8 cellular contexts compared by ENCODE assay signal in the genomic region with DNA sequence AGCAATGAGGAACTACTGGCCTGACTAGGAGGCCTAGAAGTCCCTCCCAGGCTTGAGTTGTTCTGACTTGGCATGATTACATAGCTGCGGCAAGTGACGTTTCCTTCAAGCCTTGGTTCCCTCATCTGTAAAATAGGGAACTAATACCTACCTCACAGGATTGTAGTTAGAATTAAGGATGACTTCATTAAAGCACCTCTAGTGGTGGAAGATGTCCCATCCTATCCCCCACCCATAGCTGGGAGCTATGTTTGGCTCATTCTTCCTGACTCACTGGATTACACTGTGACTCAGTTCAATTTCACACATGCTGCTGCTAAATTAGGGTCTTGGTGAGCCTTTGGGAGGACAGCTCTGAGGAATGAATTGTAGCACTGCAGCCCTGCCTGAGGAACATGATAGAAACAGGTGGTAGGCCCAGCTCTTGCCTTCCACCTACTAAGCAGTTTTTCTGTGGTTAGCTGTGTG. TPM values are rescaled to one million over a fixed set of nuclear protein-coding genes. Genes with fewer than 3 reads are reported as not detected.
DNase-seq lines count a peak whose midpoint lies in the region; ATAC-seq, FAIRE-seq and TF ChIP-seq lines count a peak whose summit lies in the region.

No MANE protein-coding gene starts in this region.

- H3K27me3 ChIP-seq in SJSA1 (replicated peaks) (no peaks in the 10 kb centered on the region), sigmoid colon (no peaks in the 10 kb centered on the region)

- peak; percentile 49 for DNase-seq in ELF-1 (ENCODE audit: low read depth, low spot score)
- peak; percentile 37 for DNase-seq in HFF-Myc (ENCODE audit: extremely low read depth, low read depth)
- peak in 1 of 2 experiments; percentile 67 for DNase-seq in SJSA1 (ENCODE audit: low read depth in 1 of 2, low spot score in 2 of 2)
- peak; percentile 79 to 92 for DNase-seq in foreskin fibroblast
- DNase-seq in urothelium cell line (ENCODE audit: low spot score) = peak; percentile 40
- DNase-seq in sigmoid colon = no peak
- no peak for DNase-seq in omental fat pad (ENCODE audit: low spot score)
- no peak for DNase-seq in cerebellar nuclear complex (lab: John Stamatoyannopoulos, UW)

- 47% methylated on average over 2 of the region's 2 CpGs for WGBS in sigmoid colon, 2 donors

- H3K27ac ChIP-seq in SJSA1 (peak overlapping the region; percentile 34), sigmoid colon (peak overlapping the region in 1 of 4 donors; percentile 41)

- intact Hi-C loops in sigmoid colon (cut with DNase I) = no loop called here

- H3K4me1 ChIP-seq in SJSA1 (replicated peaks) = peaks cover 32% of the 10 kb centered on the region
- H3K4me1 ChIP-seq in sigmoid colon = peaks cover 0 to 45% (median 37%) of the 10 kb centered on the region in 4 donors

- H3K4me3 ChIP-seq in HFF-Myc (replicated peaks; ENCODE audit: low read depth, low read length) (no peak overlapping the region), SJSA1 (no peak overlapping the region), foreskin fibroblast (ENCODE audit: low read depth in 1 of 2, low read length in 2 of 2) (no peak overlapping the region), sigmoid colon (no peak overlapping the region)

- TF ChIP-seq CTCF in HFF-Myc (IDR thresholded peaks at IDR 0.05; ENCODE audit: low read depth, low read length, missing control alignments) (no peak), foreskin fibroblast (IDR thresholded peaks at IDR 0.05; ENCODE audit: low read depth, low read length) (peak; percentile 25), sigmoid colon (IDR thresholded peaks at IDR 0.05) (no peak), omental fat pad (IDR thresholded peaks at IDR 0.05) (no peak)

- no peak for TF ChIP-seq POLR2A in sigmoid colon (IDR thresholded peaks at IDR 0.05)

- FAIRE-seq in urothelium cell line (lab: Jason Lieb, UNC) = peak; percentile 83

- TF ChIP-seq EP300 in sigmoid colon (IDR thresholded peaks at IDR 0.05) = no peak

- ATAC-seq in omental fat pad (ENCODE audit: low FRiP score) = no peak

- peaks cover 10% of the 10 kb centered on the region; the same call in 1 of the 2 replicates for H3K36me3 ChIP-seq in SJSA1
- no peaks in the 10 kb centered on the region for H3K36me3 ChIP-seq in sigmoid colon

- H3K9me3 ChIP-seq in SJSA1 (replicated peaks) = no peaks in the 10 kb centered on the region
- H3K9me3 ChIP-seq in sigmoid colon = no peaks in the 10 kb centered on the region

RNA-seq across cellular contexts. Expression of gene SHISA4, which starts 6.0 kb away (rescaled TPM):
- total RNA-seq in SJSA1 (2014; rRNA removed; shearing (Covaris generic)) = 31.9 and 43.4 TPM in 2 replicates
- total RNA-seq in sigmoid colon (10 to 100 TPM; 12.7 to 23.7 (median 19.3) TPM), omental fat pad (10 to 100 TPM; 11.0 to 23.3 (median 13.0) TPM)
- polyA plus RNA-seq in sigmoid colon = 1 to 10 TPM; 3.5 to 6.1 (median 3.6) TPM

RNA-seq across cellular contexts. Expression of gene IPO9, which starts 53.7 kb away (rescaled TPM):
- 19.5 and 25.9 TPM in 2 replicates for total RNA-seq in SJSA1 (2014; rRNA removed; shearing (Covaris generic))
- total RNA-seq in sigmoid colon (10 to 100 TPM; 15.5 to 20.2 (median 17.9) TPM), omental fat pad (10 to 100 TPM; 13.4 to 19.7 (median 17.4) TPM)
- 10 to 100 TPM in 1 of 3 donors, 1 to 10 TPM in 2; 8.1 to 14.0 (median 8.4) TPM for polyA plus RNA-seq in sigmoid colon

Comparison
In these comparisons a context has a peak if more than half of its experiments do, and no peak if none do; other contexts are left out.
1. DNase-seq: peak in ELF-1 (single experiment), HFF-Myc (single experiment), foreskin fibroblast (2 of 2) and urothelium cell line (single experiment); none in sigmoid colon (single experiment), omental fat pad (single experiment) and cerebellar nuclear complex (0 of 2).